Comparison of ENCODE assay signal across 8 cellular contexts in the genomic region with DNA sequence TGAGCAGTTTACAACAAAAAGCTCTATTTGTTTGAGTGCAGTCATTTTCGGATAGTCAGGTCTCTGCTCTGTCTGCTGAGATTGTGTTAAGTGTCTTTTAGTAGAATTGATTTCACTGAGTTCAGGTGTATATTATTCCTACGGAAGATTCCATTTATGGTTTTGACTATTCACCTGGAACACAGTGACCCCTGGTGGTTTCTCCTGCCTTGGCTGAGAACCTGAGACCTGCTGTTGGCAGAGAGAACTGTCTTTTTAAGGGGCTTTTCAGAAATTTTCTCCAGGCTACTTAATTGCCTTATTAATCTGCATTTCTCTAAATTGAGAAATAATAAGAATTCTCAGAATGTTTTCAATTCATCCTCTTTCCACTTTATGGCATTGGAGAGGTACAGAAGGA.
A peak's percentile ranks its signal among the peaks of the same experiment; 100 is the strongest.
DNase-seq lines count a peak whose midpoint lies in the region; ATAC-seq and TF ChIP-seq lines count a peak whose summit lies in the region.

No MANE protein-coding gene starts in this region.

- ATAC-seq in sciatic nerve (no peak), HG02623 (IDR thresholded peaks at IDR 0.05; ENCODE audit: unreplicated experiment) (no peak), GM19035 (IDR thresholded peaks at IDR 0.05; ENCODE audit: unreplicated experiment) (no peak), GM21447 (IDR thresholded peaks at IDR 0.05; ENCODE audit: unreplicated experiment) (no peak)

- H3K4me1 ChIP-seq in HEK293 (ENCODE audit: control insufficient read depth, insufficient read depth, low read length) (no peaks in the 10 kb centered on the region), SJCRH30 (no peaks in the 10 kb centered on the region; the same call in 1 of the 2 replicates)

- DNase-seq in DMS53 treated with DMSO at 0.1 percent for 48 hours (lab: John Stamatoyannopoulos, UW; ENCODE audit: unreplicated experiment) (peak; percentile 30), SJCRH30 (peak; percentile 33 to 55), iPS-NIHi7 (ENCODE audit: extremely low spot score) (peak; percentile 53), sciatic nerve (ENCODE audit: low spot score) (no peak)

- POLR2A ChIA-PET in HEK293 (lab: Yijun Ruan, JAX): no interaction called here

- H3K4me3 ChIP-seq in HEK293 (ENCODE audit: low read depth, low read length) (no peak overlapping the region), SJCRH30 (no peak overlapping the region)

- CTCF ChIA-PET in HEK293 (lab: Yijun Ruan, JAX): interaction anchor here (0.6 to 2.2 kb wide), 18 partner anchors 8 to 1995 kb away, joined by 3 to 13 read pairs (median 3); no protein-coding TSS in a partner anchor

- no peaks in the 10 kb centered on the region for H3K36me3 ChIP-seq in HEK293 (ENCODE audit: control insufficient read depth in 2 of 2, insufficient read depth in 1 of 2, low read length in 2 of 2)
- H3K36me3 ChIP-seq in SJCRH30: no peaks in the 10 kb centered on the region

- H3K27ac ChIP-seq in HEK293 (ENCODE audit: extremely low read depth, low read depth, low read length): no peak overlapping the region
- H3K27ac ChIP-seq in SJCRH30: no peak overlapping the region

- no peaks in the 10 kb centered on the region for H3K9me3 ChIP-seq in HEK293 (ENCODE audit: control insufficient read depth, insufficient read depth, low read depth, low read length)
- no peaks in the 10 kb centered on the region for H3K9me3 ChIP-seq in SJCRH30 (replicated peaks)

- intact Hi-C loops in sciatic nerve (cut with DNase I): no loop called here

- no peaks in the 10 kb centered on the region for H3K27me3 ChIP-seq in SJCRH30

- TF ChIP-seq CTCF in HEK293 (tag by site-specific recombination; IDR thresholded peaks at IDR 0.05): no peak

TF ChIP-seq in HEK293, 187 proteins besides CTCF, POLR2A, EP300 and RAD21:
- peak; percentile 39 for TF ChIP-seq ZNF654 (tag by site-specific recombination; IDR thresholded peaks at IDR 0.05; ENCODE audit: low read depth)
- TF ChIP-seq, protein P1, sequence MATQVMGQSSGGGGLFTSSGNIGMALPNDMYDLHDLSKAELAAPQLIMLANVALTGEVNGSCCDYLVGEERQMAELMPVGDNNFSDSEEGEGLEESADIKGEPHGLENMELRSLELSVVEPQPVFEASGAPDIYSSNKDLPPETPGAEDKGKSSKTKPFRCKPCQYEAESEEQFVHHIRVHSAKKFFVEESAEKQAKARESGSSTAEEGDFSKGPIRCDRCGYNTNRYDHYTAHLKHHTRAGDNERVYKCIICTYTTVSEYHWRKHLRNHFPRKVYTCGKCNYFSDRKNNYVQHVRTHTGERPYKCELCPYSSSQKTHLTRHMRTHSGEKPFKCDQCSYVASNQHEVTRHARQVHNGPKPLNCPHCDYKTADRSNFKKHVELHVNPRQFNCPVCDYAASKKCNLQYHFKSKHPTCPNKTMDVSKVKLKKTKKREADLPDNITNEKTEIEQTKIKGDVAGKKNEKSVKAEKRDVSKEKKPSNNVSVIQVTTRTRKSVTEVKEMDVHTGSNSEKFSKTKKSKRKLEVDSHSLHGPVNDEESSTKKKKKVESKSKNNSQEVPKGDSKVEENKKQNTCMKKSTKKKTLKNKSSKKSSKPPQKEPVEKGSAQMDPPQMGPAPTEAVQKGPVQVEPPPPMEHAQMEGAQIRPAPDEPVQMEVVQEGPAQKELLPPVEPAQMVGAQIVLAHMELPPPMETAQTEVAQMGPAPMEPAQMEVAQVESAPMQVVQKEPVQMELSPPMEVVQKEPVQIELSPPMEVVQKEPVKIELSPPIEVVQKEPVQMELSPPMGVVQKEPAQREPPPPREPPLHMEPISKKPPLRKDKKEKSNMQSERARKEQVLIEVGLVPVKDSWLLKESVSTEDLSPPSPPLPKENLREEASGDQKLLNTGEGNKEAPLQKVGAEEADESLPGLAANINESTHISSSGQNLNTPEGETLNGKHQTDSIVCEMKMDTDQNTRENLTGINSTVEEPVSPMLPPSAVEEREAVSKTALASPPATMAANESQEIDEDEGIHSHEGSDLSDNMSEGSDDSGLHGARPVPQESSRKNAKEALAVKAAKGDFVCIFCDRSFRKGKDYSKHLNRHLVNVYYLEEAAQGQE (tag by site-specific recombination; IDR thresholded peaks at IDR 0.05): no peak
